In the genomic region with DNA sequence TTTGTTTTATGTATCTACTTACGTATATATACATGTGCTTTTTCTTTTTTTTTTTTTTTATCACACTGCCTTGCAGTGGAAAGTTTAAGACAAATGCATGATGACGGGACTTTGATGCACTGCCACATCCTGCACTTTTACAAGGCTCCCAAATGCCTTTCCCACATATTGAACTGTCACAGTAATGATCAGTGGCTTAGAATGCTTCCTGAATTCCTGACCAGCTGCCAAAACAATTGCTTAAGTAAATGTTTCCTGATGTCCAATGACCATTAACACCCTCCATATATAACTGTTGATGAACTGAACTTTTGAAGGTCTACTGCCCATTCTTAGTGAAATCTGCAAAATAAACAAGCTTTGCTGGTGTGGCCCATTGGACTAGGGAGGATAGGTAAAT, we compare ENCODE assay signal across 19 cellular contexts.
DNase-seq lines count a peak whose midpoint lies in the region; ATAC-seq, FAIRE-seq and TF ChIP-seq lines count a peak whose summit lies in the region.
"Had no signal": no experiment of that assay in that cellular context is flagged by ENCODE, and none has a peak within 500 bp of the region (broad histone marks: within the 10 kb centered on the region; RNA-seq: fewer than 3 reads in every experiment).

No MANE protein-coding gene starts in this region.

- H3K79me2 ChIP-seq in astrocyte (ENCODE audit: insufficient read depth, low read length) = no peaks in the 10 kb centered on the region

- H3K36me3 ChIP-seq in A673 (ENCODE audit: insufficient read depth, low read length, poor library complexity, severe bottlenecking) (no peaks in the 10 kb centered on the region), astrocyte (ENCODE audit: insufficient read depth, low read length) (no peaks in the 10 kb centered on the region)
- no peaks in the 10 kb centered on the region for H3K36me3 ChIP-seq in naive thymus-derived CD4-positive, alpha-beta T cell (ENCODE audit: control insufficient read depth in 2 of 3, insufficient read depth in 3 of 3, low read length in 3 of 3)
- H3K36me3 ChIP-seq: cardiac muscle cell had no signal

- H3K4me1 ChIP-seq in A673 (ENCODE audit: insufficient read depth, low read length, poor library complexity, severe bottlenecking) (peaks cover 12% of the 10 kb centered on the region), astrocyte (ENCODE audit: insufficient read depth, low read length) (peaks cover 6% of the 10 kb centered on the region)
- no peaks in the 10 kb centered on the region for H3K4me1 ChIP-seq in naive thymus-derived CD4-positive, alpha-beta T cell (ENCODE audit: control insufficient read depth in 2 of 2, insufficient read depth in 2 of 2, low read length in 2 of 2)

- BruUV-seq in A673 (replicated peaks; lab: Mats Ljungman, UMichigan) (no TSS peak), MCF 10A (replicated peaks; lab: Mats Ljungman, UMichigan) (no TSS peak)

- no peak overlapping the region for H2AFZ ChIP-seq in astrocyte (ENCODE audit: low read depth, low read length)

- intact Hi-C loops in A673 (cut with micrococcal nuclease; ENCODE audit: unreplicated experiment) = no loop called here
- intact Hi-C loops in naive thymus-derived CD4-positive, alpha-beta T cell (cut with micrococcal nuclease) = no loop called here
- intact Hi-C loops in MCF 10A (cut with micrococcal nuclease) = no loop called here

- no peak for ATAC-seq in naive thymus-derived CD4-positive, alpha-beta T cell
- ATAC-seq: effector memory CD8-positive, alpha-beta T cell; natural killer cell treated with Interleukin-12 subunit alpha and Interleukin-12 subunit beta and Interleukin-15 and Interleukin-18, amount 100 ng/mL, for 72 hours had no signal

- TF ChIP-seq CTCF in A673 (conservative IDR thresholded peaks at IDR 0.05; ENCODE audit: low read depth, low read length) = no peak
- TF ChIP-seq CTCF in astrocyte (IDR thresholded peaks at IDR 0.05; ENCODE audit: insufficient read depth, low read depth, low read length) = no peak
- no peak for TF ChIP-seq CTCF in mesothelial cell of epicardium (IDR thresholded peaks at IDR 0.05; ENCODE audit: unreplicated experiment)
- TF ChIP-seq CTCF in MCF 10A (IDR thresholded peaks at IDR 0.05; ENCODE audit: unreplicated experiment) = no peak

- H3K27ac Mint-ChIP-seq in astrocyte (ENCODE audit: unreplicated experiment) = no peak overlapping the region
- H3K27ac Mint-ChIP-seq in mesothelial cell of epicardium = peak overlapping the region; percentile 81
- no peak overlapping the region for H3K27ac Mint-ChIP-seq in naive thymus-derived CD4-positive, alpha-beta T cell
- H3K27ac Mint-ChIP-seq in MCF 10A (ENCODE audit: low read depth, unreplicated experiment) = no peak overlapping the region
- H3K27ac Mint-ChIP-seq: effector memory CD8-positive, alpha-beta T cell; natural killer cell treated with Interleukin-12 subunit alpha and Interleukin-12 subunit beta and Interleukin-15 and Interleukin-18, amount 100 ng/mL, for 72 hours had no signal

- no peaks in the 10 kb centered on the region for H3K27me3 ChIP-seq in A673 (replicated peaks; ENCODE audit: insufficient read depth, low read depth, low read length, poor library complexity)
- H3K27me3 ChIP-seq in astrocyte (ENCODE audit: insufficient read depth, low read length) = no peaks in the 10 kb centered on the region
- no peaks in the 10 kb centered on the region for H3K27me3 ChIP-seq in naive thymus-derived CD4-positive, alpha-beta T cell (ENCODE audit: control insufficient read depth in 2 of 2, insufficient read depth in 2 of 2, low read length in 2 of 2)
- H3K27me3 ChIP-seq: cardiac muscle cell had no signal

- POLR2A ChIA-PET in A673 (lab: Charles Lee; ENCODE audit: low non-redundant PET) (no interaction called here), MCF 10A (lab: Yijun Ruan, JAX) (no interaction called here)
- POLR2A ChIA-PET in naive thymus-derived CD4-positive, alpha-beta T cell (lab: Charles Lee) = no interaction called here

- no peak overlapping the region for H3K9ac ChIP-seq in astrocyte (ENCODE audit: low read length)

- H3K9me3 Mint-ChIP-seq in astrocyte (ENCODE audit: unreplicated experiment) = no peaks in the 10 kb centered on the region
- no peaks in the 10 kb centered on the region for H3K9me3 Mint-ChIP-seq in mesothelial cell of epicardium
- H3K9me3 Mint-ChIP-seq in naive thymus-derived CD4-positive, alpha-beta T cell = peaks cover 0 to 2% (median 0%) of the 10 kb centered on the region in 11 donors
- H3K9me3 Mint-ChIP-seq in MCF 10A (ENCODE audit: unreplicated experiment) = no peaks in the 10 kb centered on the region
- H3K9me3 Mint-ChIP-seq: effector memory CD8-positive, alpha-beta T cell; natural killer cell treated with Interleukin-12 subunit alpha and Interleukin-12 subunit beta and Interleukin-15 and Interleukin-18, amount 100 ng/mL, for 72 hours had no signal

- no peaks in the 10 kb centered on the region for H3K27me3 Mint-ChIP-seq in astrocyte (ENCODE audit: low read depth, unreplicated experiment)
- H3K27me3 Mint-ChIP-seq in mesothelial cell of epicardium (ENCODE audit: low read depth) = no peaks in the 10 kb centered on the region
- H3K27me3 Mint-ChIP-seq in naive thymus-derived CD4-positive, alpha-beta T cell = peaks cover 11 to 21% (median 14%) of the 10 kb centered on the region in 5 donors
- peaks cover 13% of the 10 kb centered on the region for H3K27me3 Mint-ChIP-seq in MCF 10A (ENCODE audit: insufficient read depth, unreplicated experiment)

- no peak overlapping the region for H3K4me3 Mint-ChIP-seq in astrocyte (ENCODE audit: unreplicated experiment)
- no peak overlapping the region for H3K4me3 Mint-ChIP-seq in mesothelial cell of epicardium
- H3K4me3 Mint-ChIP-seq in naive thymus-derived CD4-positive, alpha-beta T cell = no peak overlapping the region
- no peak overlapping the region for H3K4me3 Mint-ChIP-seq in MCF 10A (ENCODE audit: unreplicated experiment)
- H3K4me3 Mint-ChIP-seq: effector memory CD8-positive, alpha-beta T cell; natural killer cell treated with Interleukin-12 subunit alpha and Interleukin-12 subunit beta and Interleukin-15 and Interleukin-18, amount 100 ng/mL, for 72 hours had no signal

- no peak overlapping the region for H3K4me2 ChIP-seq in astrocyte (ENCODE audit: low read length)

- H3K4me3 ChIP-seq in A673 (ENCODE audit: low read depth, low read length, poor library complexity, severe bottlenecking) = no peak overlapping the region
- no peak overlapping the region for H3K4me3 ChIP-seq in astrocyte (ENCODE audit: insufficient read depth, low read depth, low read length)
- H3K4me3 ChIP-seq in naive thymus-derived CD4-positive, alpha-beta T cell (ENCODE audit: low read length) = no peak overlapping the region
- H3K4me3 ChIP-seq: cardiac muscle cell had no signal

- H3K36me3 Mint-ChIP-seq in astrocyte (ENCODE audit: low read depth, unreplicated experiment) (no peaks in the 10 kb centered on the region), mesothelial cell of epicardium (peaks cover 1% of the 10 kb centered on the region), MCF 10A (ENCODE audit: insufficient read depth, unreplicated experiment) (no peaks in the 10 kb centered on the region)
- no peaks in the 10 kb centered on the region for H3K36me3 Mint-ChIP-seq in naive thymus-derived CD4-positive, alpha-beta T cell
- H3K36me3 Mint-ChIP-seq: natural killer cell treated with Interleukin-12 subunit alpha and Interleukin-12 subunit beta and Interleukin-15 and Interleukin-18, amount 100 ng/mL, for 72 hours had no signal

- H3K9me3 ChIP-seq in A673 (ENCODE audit: low read depth, low read length, poor library complexity, severe bottlenecking) = no peaks in the 10 kb centered on the region
- H3K9me3 ChIP-seq in astrocyte (ENCODE audit: insufficient read depth, low read depth, low read length) = no peaks in the 10 kb centered on the region
- no peaks in the 10 kb centered on the region for H3K9me3 ChIP-seq in naive thymus-derived CD4-positive, alpha-beta T cell (ENCODE audit: control insufficient read depth in 2 of 3, low read length in 3 of 3)

- H3K27ac ChIP-seq in A673 (ENCODE audit: low read depth, low read length, poor library complexity, severe bottlenecking) (no peak overlapping the region), astrocyte (ENCODE audit: low read depth, low read length) (no peak overlapping the region)
- no peak overlapping the region for H3K27ac ChIP-seq in naive thymus-derived CD4-positive, alpha-beta T cell (ENCODE audit: low read depth, low read length)
- H3K27ac ChIP-seq: cardiac muscle cell had no signal

- CTCF ChIA-PET in A673 (lab: Charles Lee) = interaction anchor here (0.6 kb wide), 1 partner anchor 165 kb away, joined by 5 read pairs; no protein-coding TSS in a partner anchor
- CTCF ChIA-PET in naive thymus-derived CD4-positive, alpha-beta T cell (lab: Charles Lee) = no interaction called here
- CTCF ChIA-PET in MCF 10A (lab: Yijun Ruan, JAX) = interaction anchor here (0.6 kb wide), 2 partner anchors 104 to 244 kb away, joined by 3 read pairs; no protein-coding TSS in a partner anchor

- peak; percentile 23 for FAIRE-seq in astrocyte (lab: Jason Lieb, UNC)
- FAIRE-seq: TTC549 had no signal

- peak; percentile 41 for DNase-seq in A673 (ENCODE audit: low spot score)
- DNase-seq in HS-27A (ENCODE audit: low read depth) = peak; percentile 95
- peak; percentile 89 for DNase-seq in astrocyte (ENCODE audit: low read depth)
- DNase-seq in mesothelial cell of epicardium (ENCODE audit: low spot score in 2 of 2, unreplicated experiment in 2 of 2) = no peak
- DNase-seq in ureter (ENCODE audit: low spot score) = no peak
- DNase-seq in naive thymus-derived CD4-positive, alpha-beta T cell = no peak
- DNase-seq in D341Med (ENCODE audit: low spot score) = no peak
- DNase-seq in MCF 10A (ENCODE audit: unreplicated experiment) = no peak
- DNase-seq: activated effector memory CD4-positive, alpha-beta T cell treated with anti-CD3 and anti-CD28 coated beads, Interleukin-2, amount 50 U/mL, for 16 hours; DMS79 treated with DMSO at 0.1 percent for 48 hours; effector memory CD8-positive, alpha-beta T cell; head of caudate nucleus; kidney glomerular epithelial cell; NCI-H1930; NCI-H82; Right ventricle myocardium superior had no signal

- no peaks in the 10 kb centered on the region for H4K20me1 ChIP-seq in astrocyte (ENCODE audit: insufficient read depth, low read length)

- peaks cover 28% of the 10 kb centered on the region for H3K4me1 Mint-ChIP-seq in astrocyte (ENCODE audit: low read depth, unreplicated experiment)
- H3K4me1 Mint-ChIP-seq in mesothelial cell of epicardium = peaks cover 54% of the 10 kb centered on the region
- peaks cover 0 to 2% (median 0%) of the 10 kb centered on the region in 7 donors for H3K4me1 Mint-ChIP-seq in naive thymus-derived CD4-positive, alpha-beta T cell
- H3K4me1 Mint-ChIP-seq in MCF 10A (ENCODE audit: insufficient read depth, unreplicated experiment) = no peaks in the 10 kb centered on the region

Comparison
In these comparisons a context has a peak if more than half of its experiments do, and no peak if none do; other contexts are left out.
1. DNase-seq: peak in A673 (single experiment), HS-27A (single experiment) and astrocyte (single experiment); none in mesothelial cell of epicardium (0 of 2), ureter (single experiment), naive thymus-derived CD4-positive, alpha-beta T cell (0 of 9), D341Med (single experiment) and MCF 10A (single experiment).